Comparison of ENCODE assay signal across 8 cellular contexts in the genomic region with DNA sequence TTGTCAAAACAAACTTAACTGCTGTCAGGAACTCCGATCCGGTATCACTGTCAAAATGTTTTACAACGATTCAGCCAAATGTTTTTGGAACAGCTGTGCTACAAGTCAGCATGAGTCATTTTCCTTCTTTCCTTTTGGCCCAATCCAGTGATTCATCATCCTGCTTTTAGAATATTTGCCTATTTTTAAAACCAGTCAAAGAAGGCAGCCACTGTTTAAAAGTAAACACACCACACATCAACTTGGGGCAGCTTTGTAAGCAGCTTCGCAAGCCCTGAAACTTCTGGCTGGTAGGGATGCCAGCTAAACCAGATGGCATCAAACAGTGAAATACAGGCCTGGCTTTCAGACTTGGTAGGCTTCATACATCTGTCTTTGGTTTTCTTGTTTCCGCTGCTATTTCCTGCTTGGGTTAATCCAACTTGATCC. TPM values are rescaled to one million over a fixed set of nuclear protein-coding genes. Genes with fewer than 3 reads are reported as not detected.
DNase-seq lines count a peak whose midpoint lies in the region; ATAC-seq and TF ChIP-seq lines count a peak whose summit lies in the region.

No MANE protein-coding gene starts in this region.

- H3K4me1 ChIP-seq in thoracic aorta (ENCODE audit: control insufficient read depth in 1 of 2, low read depth in 2 of 2) = peaks cover 34 to 58% of the 10 kb centered on the region in 2 donors

- ATAC-seq in thoracic aorta (ENCODE audit: insufficient number of reproducible peaks, low FRiP score, low read depth) = peak; percentile 88
- ATAC-seq in HG03521 (IDR thresholded peaks at IDR 0.05; ENCODE audit: unreplicated experiment) = no peak

- H3K27ac ChIP-seq in thoracic aorta = peak overlapping the region; percentile 67 to 87

- no peak for TF ChIP-seq CTCF in thoracic aorta (IDR thresholded peaks at IDR 0.05)

- H3K4me3 ChIP-seq in thoracic aorta = peak overlapping the region; percentile 30

- DNase-seq in SIG-M5 treated with dmso at 0.1 percent for 504 hours (lab: John Stamatoyannopoulos, UW; ENCODE audit: unreplicated experiment) (peak; percentile 23), SIG-M5 (lab: John Stamatoyannopoulos, UW) (no peak), UCSD-AML1 (lab: John Stamatoyannopoulos, UW; ENCODE audit: unreplicated experiment) (peak; percentile 8), hepatic stellate cell (ENCODE audit: low spot score) (peak; percentile 74), thoracic aorta (ENCODE audit: low spot score) (peak; percentile 29)
- DNase-seq in effector CD8-positive, alpha-beta T cell (lab: John Stamatoyannopoulos, UW) = no peak
- DNase-seq in stimulated activated CD4-positive, alpha-beta T cell treated with anti-CD3 and anti-CD28 coated beads, Interleukin-4, amount 100 ng/mL, for 1 hour = no peak

- no peaks in the 10 kb centered on the region for H3K36me3 ChIP-seq in thoracic aorta

- no peaks in the 10 kb centered on the region for H3K27me3 ChIP-seq in thoracic aorta (replicated peaks; ENCODE audit: insufficient read depth)

- H3K9me3 ChIP-seq in thoracic aorta = no peaks in the 10 kb centered on the region

RNA-seq across cellular contexts. Expression of gene MAP3K7CL, which starts 14.9 kb away (rescaled TPM):
- total RNA-seq in thoracic aorta = 10 to 100 TPM; 20.3 to 41.2 TPM

Comparison
In these comparisons a context has a peak if more than half of its experiments do, and no peak if none do; other contexts are left out.
1. DNase-seq: peak in SIG-M5 treated with dmso at 0.1 percent for 504 hours (single experiment), UCSD-AML1 (single experiment), hepatic stellate cell (single experiment) and thoracic aorta (single experiment); none in SIG-M5 (single experiment), effector CD8-positive, alpha-beta T cell (single experiment) and stimulated activated CD4-positive, alpha-beta T cell treated with anti-CD3 and anti-CD28 coated beads, Interleukin-4, amount 100 ng/mL, for 1 hour (single experiment).